9 cellular contexts compared by ENCODE assay signal in genomic region chr2:227415538-227416424, GRCh38. TPM values are rescaled to one million over a fixed set of nuclear protein-coding genes. Genes with fewer than 3 reads are reported as not detected.
A peak's percentile ranks its signal among the peaks of the same experiment; 100 is the strongest.
DNase-seq lines count a peak whose midpoint lies in the region; ATAC-seq and TF ChIP-seq lines count a peak whose summit lies in the region.
"Had no signal": no experiment of that assay in that cellular context is flagged by ENCODE, and none has a peak within 500 bp of the region (broad histone marks: within the 10 kb centered on the region; RNA-seq: fewer than 3 reads in every experiment).

No MANE protein-coding gene starts in this region.

- peak overlapping the region; percentile 72 for H3K27ac ChIP-seq in foreskin keratinocyte

- no peaks in the 10 kb centered on the region for H3K36me3 Mint-ChIP-seq in stimulated activated memory B cell treated with anti-CD40 and anti-IgM and Interleukin-4, amounts not matched to agents 10 μg/mL and 1 μg/mL and 100 μg/mL, for 72 hours

- no peaks in the 10 kb centered on the region for H3K27me3 Mint-ChIP-seq in stimulated activated memory B cell treated with anti-CD40 and anti-IgM and Interleukin-4, amounts not matched to agents 10 μg/mL and 1 μg/mL and 100 μg/mL, for 72 hours

- H3K36me3 ChIP-seq in mucosa of descending colon (ENCODE audit: low read depth): no peaks in the 10 kb centered on the region
- no peaks in the 10 kb centered on the region for H3K36me3 ChIP-seq in HAP-1 (replicated peaks)
- H3K36me3 ChIP-seq: ovary had no signal

- H3K4me1 ChIP-seq in foreskin keratinocyte (peaks cover 23% of the 10 kb centered on the region), mucosa of descending colon (ENCODE audit: low read depth) (no peaks in the 10 kb centered on the region), HAP-1 (no peaks in the 10 kb centered on the region)

- no peak overlapping the region for H3K4me3 Mint-ChIP-seq in stimulated activated memory B cell treated with anti-CD40 and anti-IgM and Interleukin-4, amounts not matched to agents 10 μg/mL and 1 μg/mL and 100 μg/mL, for 72 hours

- peaks cover 54% of the 10 kb centered on the region for H3K4me1 Mint-ChIP-seq in stimulated activated memory B cell treated with anti-CD40 and anti-IgM and Interleukin-4, amounts not matched to agents 10 μg/mL and 1 μg/mL and 100 μg/mL, for 72 hours

- H3K9me3 ChIP-seq in mucosa of descending colon (no peaks in the 10 kb centered on the region), HAP-1 (no peaks in the 10 kb centered on the region)
- H3K9me3 ChIP-seq: ovary had no signal

- no peaks in the 10 kb centered on the region for H3K27me3 ChIP-seq in foreskin keratinocyte
- no peaks in the 10 kb centered on the region for H3K27me3 ChIP-seq in HAP-1 (ENCODE audit: low read depth)
- H3K27me3 ChIP-seq: ovary had no signal

- H3K27ac Mint-ChIP-seq in stimulated activated memory B cell treated with anti-CD40 and anti-IgM and Interleukin-4, amounts not matched to agents 10 μg/mL and 1 μg/mL and 100 μg/mL, for 72 hours: peak overlapping the region; percentile 85

- ATAC-seq in GM18502 (IDR thresholded peaks at IDR 0.05; ENCODE audit: poor library complexity, unreplicated experiment) (peak; percentile 41), HG03103 (IDR thresholded peaks at IDR 0.05; ENCODE audit: low read depth, unreplicated experiment) (peak; percentile 40), foreskin keratinocyte (peak; percentile 61), mucosa of descending colon (no peak)
- ATAC-seq in stimulated activated memory B cell treated with anti-CD40 and anti-IgM and Interleukin-4, amounts not matched to agents 10 μg/mL and 1 μg/mL and 100 μg/mL, for 72 hours: peak; percentile 61

- TF ChIP-seq CTCF in foreskin keratinocyte (conservative IDR thresholded peaks at IDR 0.05) (no peak), mucosa of descending colon (IDR thresholded peaks at IDR 0.05) (no peak)

- H3K9me3 Mint-ChIP-seq in stimulated activated memory B cell treated with anti-CD40 and anti-IgM and Interleukin-4, amounts not matched to agents 10 μg/mL and 1 μg/mL and 100 μg/mL, for 72 hours: no peaks in the 10 kb centered on the region

- no peak overlapping the region for H3K4me3 ChIP-seq in mucosa of descending colon
- H3K4me3 ChIP-seq in HAP-1: no peak overlapping the region
- H3K4me3 ChIP-seq: ovary had no signal

- DNase-seq in T1000 (lab: John Stamatoyannopoulos, UW): peak; percentile 2
- DNase-seq in foreskin keratinocyte: peak; percentile 60 to 81
- no peak for DNase-seq in islet precursor cell
- DNase-seq in mucosa of descending colon: no peak
- no peak for DNase-seq in HAP-1 (ENCODE audit: low spot score in 2 of 2)

- in situ Hi-C loops in HAP-1 (cut with MboI; ENCODE audit: low sequenced_read_pairs): no loop called here

- intact Hi-C loops in mucosa of descending colon (cut with DNase I, micrococcal nuclease): no loop called here

RNA-seq across cellular contexts. Expression of gene SCYGR1, which starts 28.0 kb away (rescaled TPM):
- total RNA-seq in foreskin keratinocyte (not detected in 2 replicates), mucosa of descending colon (not detected)
- not detected in 2 replicates for polyA plus RNA-seq in foreskin keratinocyte
- total RNA-seq: ovary had no signal
- polyA plus RNA-seq: ovary had no signal

RNA-seq across cellular contexts. Expression of gene TM4SF20, which starts 36.7 kb away (rescaled TPM):
- total RNA-seq in foreskin keratinocyte (not detected in 2 replicates), mucosa of descending colon (10 to 100 TPM in 1 of 3 donors, 1 to 10 TPM in 2; 3.9 to 12.6 (median 9.1) TPM)
- polyA plus RNA-seq in foreskin keratinocyte: not detected in 2 replicates
- polyA plus RNA-seq: ovary had no signal

RNA-seq across cellular contexts. Expression of gene AGFG1, which starts 56.2 kb away (rescaled TPM):
- 80.3 and 83.0 TPM in 2 replicates for total RNA-seq in foreskin keratinocyte
- 42.1 and 47.6 TPM in 2 replicates for polyA plus RNA-seq in foreskin keratinocyte
- 10 to 100 TPM; 69.2 to 76.3 (median 73.0) TPM for total RNA-seq in mucosa of descending colon

Comparison
In these comparisons a context has a peak if more than half of its experiments do, and no peak if none do; other contexts are left out.
1. DNase-seq: peak in T1000 (single experiment) and foreskin keratinocyte (2 of 2); none in islet precursor cell (single experiment), mucosa of descending colon (0 of 3) and HAP-1 (0 of 2).